In genomic region chr6:130189691-130190459, GRCh38 we compare ENCODE assay signal across 19 cellular contexts. TPM values are rescaled to one million over a fixed set of nuclear protein-coding genes. Genes with fewer than 3 reads are reported as not detected.
"Had no signal": no experiment of that assay in that cellular context is flagged by ENCODE, and none has a peak within 500 bp of the region (broad histone marks: within the 10 kb centered on the region; RNA-seq: fewer than 3 reads in every experiment).

No MANE protein-coding gene starts in this region.

- H3K4me1 ChIP-seq: body of pancreas, sigmoid colon, upper lobe of right lung had no signal

- H3K27ac ChIP-seq: body of pancreas, sigmoid colon, SK-N-MC, upper lobe of right lung had no signal

- DNase-seq: activated B cell treated with CpG ODN at 0.5 μM for 24 hours; activated CD4-positive, alpha-beta T cell treated with anti-CD3 and anti-CD28 coated beads, Interleukin-2, amount 10 ng/mL, durations not matched to agents 7 days and 5 days; activated gamma-delta T cell treated with Interleukin-2 at 50 U/mL for 16 hours; activated T-cell treated with anti-CD3 and anti-CD28 coated beads, Interleukin-2, amount 50 U/mL, for 4 hours; amniotic stem cell; body of pancreas; effector memory CD4-positive, alpha-beta T cell; hypothalamus; mucosa of descending colon; nephron progenitor cell; sigmoid colon; stimulated activated CD4-positive, alpha-beta T cell treated with anti-CD3 and anti-CD28 coated beads, Interleukin-2, amount 100 ng/mL, for 24 hours; stimulated activated naive CD4-positive, alpha-beta T cell treated with Interleukin-2 at 50 U/mL for 16 hours; T-helper 17 cell; upper lobe of right lung had no signal

- H3K9me3 ChIP-seq: body of pancreas, mucosa of descending colon, sigmoid colon, upper lobe of right lung had no signal

- H3K27me3 Mint-ChIP-seq: activated B cell treated with CpG ODN at 0.5 μM for 24 hours; activated CD4-positive, alpha-beta T cell treated with anti-CD3 and anti-CD28 coated beads, Interleukin-2, amount 10 ng/mL, durations not matched to agents 7 days and 5 days; T-helper 17 cell had no signal

- H3K9me3 Mint-ChIP-seq: activated B cell treated with CpG ODN at 0.5 μM for 24 hours; activated T-cell treated with anti-CD3 and anti-CD28 coated beads, Interleukin-2, amount 50 U/mL, for 4 hours had no signal

- H3K4me3 Mint-ChIP-seq: activated B cell treated with CpG ODN at 0.5 μM for 24 hours; activated CD4-positive, alpha-beta T cell treated with anti-CD3 and anti-CD28 coated beads, Interleukin-2, amount 10 ng/mL, durations not matched to agents 7 days and 5 days; activated T-cell treated with anti-CD3 and anti-CD28 coated beads, Interleukin-2, amount 50 U/mL, for 4 hours; nephron progenitor cell; T-helper 17 cell had no signal

- H3K36me3 ChIP-seq: sigmoid colon, upper lobe of right lung had no signal

- H3K4me3 ChIP-seq: body of pancreas, mucosa of descending colon, sigmoid colon, SK-N-MC, upper lobe of right lung had no signal

- H3K27ac Mint-ChIP-seq: activated B cell treated with CpG ODN at 0.5 μM for 24 hours; activated CD4-positive, alpha-beta T cell treated with anti-CD3 and anti-CD28 coated beads, Interleukin-2, amount 10 ng/mL, durations not matched to agents 7 days and 5 days; nephron progenitor cell; T-helper 17 cell had no signal

- ATAC-seq: activated T-cell treated with anti-CD3 and anti-CD28 coated beads, Interleukin-2, amount 50 U/mL, for 4 hours; body of pancreas; mucosa of descending colon; T-helper 17 cell; upper lobe of right lung had no signal

- H3K27me3 ChIP-seq: body of pancreas, sigmoid colon, upper lobe of right lung had no signal

RNA-seq across cellular contexts. Expression of gene SAMD3, which starts 32.9 kb away (rescaled TPM):
- total RNA-seq: activated B cell treated with CpG ODN at 0.5 μM for 24 hours, epithelial cell of proximal tubule, lung microvascular endothelial cell, pulmonary artery endothelial cell had no signal
